ENCODE assay signal across 10 cellular contexts in the genomic region with DNA sequence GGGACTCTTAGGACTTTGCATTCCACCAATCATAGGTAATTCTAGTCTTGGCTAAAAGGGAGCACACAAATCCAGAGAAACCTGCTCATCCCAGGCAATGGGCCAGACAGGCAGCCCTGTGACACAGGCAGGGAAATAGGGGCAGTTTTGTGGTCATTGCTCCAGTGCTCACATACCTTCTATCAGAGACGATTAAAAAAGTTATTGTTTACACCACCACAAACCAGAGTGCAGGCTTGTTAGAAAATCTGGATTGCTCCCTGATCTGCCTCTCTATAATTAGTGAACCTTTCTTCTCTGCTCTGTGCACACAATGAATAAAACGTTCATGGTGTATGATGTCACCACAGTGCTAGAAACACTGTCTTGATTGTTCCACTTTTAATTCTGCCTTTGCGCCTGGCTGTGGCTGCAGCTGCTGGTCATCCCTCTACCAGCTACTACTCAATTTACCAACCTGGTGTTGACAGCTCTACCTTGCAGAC.
DNase-seq lines count a peak whose midpoint lies in the region; ATAC-seq and TF ChIP-seq lines count a peak whose summit lies in the region.
"Had no signal": no experiment of that assay in that cellular context is flagged by ENCODE, and none has a peak within 500 bp of the region (broad histone marks: within the 10 kb centered on the region; RNA-seq: fewer than 3 reads in every experiment).

No MANE protein-coding gene starts in this region.

- H3K27me3 ChIP-seq in SJSA1 (replicated peaks) (no peaks in the 10 kb centered on the region), skeletal muscle satellite cell (ENCODE audit: control insufficient read depth, insufficient read depth, low read length) (peaks cover 11% of the 10 kb centered on the region)
- H3K27me3 ChIP-seq: cardiac muscle cell had no signal

- H3K9me3 ChIP-seq in SJSA1 (replicated peaks), result no peaks in the 10 kb centered on the region
- no peaks in the 10 kb centered on the region for H3K9me3 ChIP-seq in skeletal muscle satellite cell (replicated peaks; ENCODE audit: low read length)

- H3K4me3 Mint-ChIP-seq in activated naive CD4-positive, alpha-beta T cell treated with anti-CD3 and anti-CD28 coated beads for 36 hours, result no peak overlapping the region

- H3K36me3 ChIP-seq in SJSA1 (no peaks in the 10 kb centered on the region), skeletal muscle satellite cell (ENCODE audit: insufficient read depth, low read length) (no peaks in the 10 kb centered on the region)
- H3K36me3 ChIP-seq: cardiac muscle cell had no signal

- CTCF ChIA-PET in activated naive CD4-positive, alpha-beta T cell treated with anti-CD3 and anti-CD28 coated beads for 36 hours (lab: Charles Lee), result no interaction called here

- no peak overlapping the region for H3K9ac ChIP-seq in skeletal muscle satellite cell (ENCODE audit: low read depth, low read length)

- intact Hi-C loops in left ventricle myocardium superior (cut with micrococcal nuclease), result no loop called here
- intact Hi-C loops in activated naive CD4-positive, alpha-beta T cell treated with anti-CD3 and anti-CD28 coated beads for 36 hours (cut with micrococcal nuclease), result no loop called here

- H3K4me1 Mint-ChIP-seq in activated naive CD4-positive, alpha-beta T cell treated with anti-CD3 and anti-CD28 coated beads for 36 hours (ENCODE audit: low read depth), result peaks cover 7% of the 10 kb centered on the region

- peak overlapping the region; percentile 16 for H3K4me2 ChIP-seq in skeletal muscle satellite cell (ENCODE audit: low read length)

- peak in 2 of 3 experiments; percentile 32 to 69 for DNase-seq in NCI-H1417 (lab: John Stamatoyannopoulos, UW)
- DNase-seq in NCI-H1417 treated with DMSO at 0.1 percent for 48 hours (lab: John Stamatoyannopoulos, UW), result no peak
- DNase-seq in SJSA1 (ENCODE audit: low read depth in 1 of 2, low spot score in 2 of 2), result peak in 1 of 2 experiments; percentile 35
- DNase-seq in left ventricle myocardium superior, result no peak
- no peak for DNase-seq in activated naive CD4-positive, alpha-beta T cell treated with anti-CD3 and anti-CD28 coated beads for 36 hours
- DNase-seq: NCI-H2171 treated with DMSO at 0.1 percent for 48 hours had no signal

- TF ChIP-seq POLR2A in GM18505 (IDR thresholded peaks at IDR 0.05; ENCODE audit: borderline replicate concordance, extremely low read depth, insufficient read depth, insufficient read length), result no peak

- peak; percentile 50 for ATAC-seq in left ventricle myocardium superior
- ATAC-seq in GM18505 (IDR thresholded peaks at IDR 0.05; ENCODE audit: unreplicated experiment), result no peak
- ATAC-seq in GM19351 (IDR thresholded peaks at IDR 0.05; ENCODE audit: unreplicated experiment), result no peak

- no peak overlapping the region for H3K27ac Mint-ChIP-seq in activated naive CD4-positive, alpha-beta T cell treated with anti-CD3 and anti-CD28 coated beads for 36 hours

- H3K4me1 ChIP-seq in SJSA1 (replicated peaks) (peaks cover 12% of the 10 kb centered on the region), skeletal muscle satellite cell (ENCODE audit: control insufficient read depth, insufficient read depth, low read length) (peaks cover 28% of the 10 kb centered on the region)

- peaks cover 8% of the 10 kb centered on the region for H3K27me3 Mint-ChIP-seq in activated naive CD4-positive, alpha-beta T cell treated with anti-CD3 and anti-CD28 coated beads for 36 hours (ENCODE audit: low read depth)

- H3K4me3 ChIP-seq in SJSA1 (no peak overlapping the region), skeletal muscle satellite cell (ENCODE audit: low read length) (no peak overlapping the region)
- H3K4me3 ChIP-seq: cardiac muscle cell had no signal

- peak overlapping the region; percentile 20; the same call in 1 of the 2 replicates for H3K27ac ChIP-seq in SJSA1
- H3K27ac ChIP-seq: cardiac muscle cell had no signal

- H3K36me3 Mint-ChIP-seq in activated naive CD4-positive, alpha-beta T cell treated with anti-CD3 and anti-CD28 coated beads for 36 hours (ENCODE audit: low read depth), result no peaks in the 10 kb centered on the region

- no peaks in the 10 kb centered on the region for H3K9me3 Mint-ChIP-seq in activated naive CD4-positive, alpha-beta T cell treated with anti-CD3 and anti-CD28 coated beads for 36 hours

Comparison
In these comparisons a context has a peak if more than half of its experiments do, and no peak if none do; other contexts are left out.
1. DNase-seq: peak in NCI-H1417 (2 of 3); none in NCI-H1417 treated with DMSO at 0.1 percent for 48 hours (single experiment), left ventricle myocardium superior (single experiment) and activated naive CD4-positive, alpha-beta T cell treated with anti-CD3 and anti-CD28 coated beads for 36 hours (single experiment).